ENCODE assay signal across 1 cellular context in genomic region chr1:54845772-54846171, GRCh38.
A peak's percentile ranks its signal among the peaks of the same experiment; 100 is the strongest.
TF ChIP-seq lines count a peak whose summit lies in the region.

No MANE protein-coding gene starts in this region.

TF ChIP-seq in HepG2, 621 proteins besides CTCF, POLR2A, EP300 and RAD21:
- no peak for TF ChIP-seq ZNF362 (CRISPR knock-in tag; IDR thresholded peaks at IDR 0.05; ENCODE audit: borderline replicate concordance)
- TF ChIP-seq ZNF746 (CRISPR knock-in tag; IDR thresholded peaks at IDR 0.05): no peak
- 0 out of 2 replicates have a peak, but pooled peaks have one; percentile 55 for TF ChIP-seq PAF1 (CRISPR knock-in tag; IDR thresholded peaks at IDR 0.05)
- TF ChIP-seq ZNF816 (CRISPR knock-in tag; IDR thresholded peaks at IDR 0.05; ENCODE audit: borderline replicate concordance): no peak
- no peak for TF ChIP-seq SCMH1 (CRISPR knock-in tag; IDR thresholded peaks at IDR 0.05; ENCODE audit: borderline replicate concordance)
- TF ChIP-seq ZHX2 (IDR thresholded peaks at IDR 0.05; ENCODE audit: low read depth): no peak
- no peak for TF ChIP-seq ZHX2 (CRISPR knock-in tag; IDR thresholded peaks at IDR 0.05; ENCODE audit: borderline replicate concordance)
- TF ChIP-seq AGO1 (IDR thresholded peaks at IDR 0.05; ENCODE audit: low read depth, low read length, poor library complexity, severe bottlenecking): no peak
- TF ChIP-seq ZSCAN29 (CRISPR knock-in tag; conservative IDR thresholded peaks at IDR 0.05): no peak
